7 cellular contexts compared by ENCODE assay signal in the genomic region with DNA sequence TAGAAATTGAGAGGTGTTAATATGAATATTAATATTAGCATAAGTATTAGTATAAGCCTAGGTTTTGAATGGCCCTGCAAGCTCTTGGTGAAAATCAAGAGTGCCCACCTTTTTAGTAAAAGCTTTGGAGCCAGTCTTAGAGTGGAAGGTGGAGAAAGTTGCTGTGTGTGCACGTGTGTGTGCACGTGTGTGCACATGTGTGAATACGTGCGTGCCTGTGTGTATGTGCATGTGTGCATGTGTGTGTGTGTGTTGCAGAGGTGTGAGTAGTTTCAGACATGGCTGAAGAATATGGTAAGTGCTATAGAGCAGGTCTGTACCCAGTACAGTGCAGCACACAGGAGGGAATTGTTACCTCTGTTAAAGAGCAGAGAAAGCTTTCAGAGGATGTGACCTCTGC.
"Had no signal": no experiment of that assay in that cellular context is flagged by ENCODE, and none has a peak within 500 bp of the region (broad histone marks: within the 10 kb centered on the region; RNA-seq: fewer than 3 reads in every experiment).

No MANE protein-coding gene starts in this region.

- DNase-seq: GM23248, GOT3, H7, KBM-7 had no signal

- H3K4me3 Mint-ChIP-seq: IgD-negative memory B cell had no signal

- H3K27me3 Mint-ChIP-seq: IgD-negative memory B cell had no signal

- H3K36me3 ChIP-seq: HAP-1 had no signal

- H3K4me1 ChIP-seq: HAP-1 had no signal

- H3K9me3 ChIP-seq: HAP-1 had no signal

- H3K4me3 ChIP-seq: GM23248, HAP-1 had no signal

- H3K9me3 Mint-ChIP-seq: IgD-negative memory B cell had no signal

- H3K27ac Mint-ChIP-seq: IgD-negative memory B cell had no signal

- ATAC-seq: HCT116 had no signal

- H3K27ac ChIP-seq: GM23248 had no signal
